ENCODE assay signal across 14 cellular contexts in genomic region chr12:553216-554000, GRCh38.
A peak's percentile ranks its signal among the peaks of the same experiment; 100 is the strongest.
DNase-seq lines count a peak whose midpoint lies in the region; ATAC-seq and TF ChIP-seq lines count a peak whose summit lies in the region.
"Had no signal": no experiment of that assay in that cellular context is flagged by ENCODE, and none has a peak within 500 bp of the region (broad histone marks: within the 10 kb centered on the region; RNA-seq: fewer than 3 reads in every experiment).

No MANE protein-coding gene starts in this region.

- H3K4me1 ChIP-seq in Caco-2: no peaks in the 10 kb centered on the region
- H3K4me1 ChIP-seq in naive thymus-derived CD4-positive, alpha-beta T cell (ENCODE audit: control insufficient read depth in 2 of 2, insufficient read depth in 2 of 2, low read length in 2 of 2): peaks cover 10 to 32% of the 10 kb centered on the region in 2 donors
- no peaks in the 10 kb centered on the region for H3K4me1 ChIP-seq in neuronal stem cell (ENCODE audit: control insufficient read depth in 2 of 2, insufficient read depth in 1 of 2, low read depth in 1 of 2, low read length in 2 of 2)

- no peak overlapping the region for H4K91ac ChIP-seq in neuronal stem cell (ENCODE audit: low read depth, low read length, poor library complexity)

- no peak overlapping the region for H2BK5ac ChIP-seq in neuronal stem cell (ENCODE audit: low read length)

- H3K4me1 Mint-ChIP-seq in Caco-2 (ENCODE audit: low read depth, unreplicated experiment): peaks cover 18% of the 10 kb centered on the region
- peaks cover 70% of the 10 kb centered on the region for H3K4me1 Mint-ChIP-seq in activated T-helper 1 cell treated with anti-CD3 and anti-CD28 coated beads, Interleukin-12 subunit alpha, Interleukin-12 subunit beta, Interleukin-2, Interleukin-4 antibody, amounts not matched to agents 30 ng/mL and 10 ng/mL and 1 ng/mL, durations not matched to agents 14 hours and 24 hours and 36 hours (ENCODE audit: low read depth)
- peaks cover 40 to 75% (median 58%) of the 10 kb centered on the region in 7 donors for H3K4me1 Mint-ChIP-seq in naive thymus-derived CD4-positive, alpha-beta T cell
- H3K4me1 Mint-ChIP-seq: GM23338 had no signal

- no peaks in the 10 kb centered on the region for H3K9me3 ChIP-seq in Caco-2
- H3K9me3 ChIP-seq in naive thymus-derived CD4-positive, alpha-beta T cell (ENCODE audit: control insufficient read depth in 2 of 3, low read length in 3 of 3): no peaks in the 10 kb centered on the region
- no peaks in the 10 kb centered on the region for H3K9me3 ChIP-seq in neuronal stem cell (replicated peaks in 1 of 2; ENCODE audit: control insufficient read depth in 2 of 2, insufficient read depth in 1 of 2, low read depth in 1 of 2, low read length in 2 of 2)
- H3K9me3 ChIP-seq: MG63 had no signal

- TSS peak; percentile 26 for BruUV-seq in Caco-2 (replicated peaks; lab: Mats Ljungman, UMichigan)

- WGBS in neuronal stem cell (ENCODE audit: extremely low coverage in 2 of 2, insufficient read length in 2 of 2, insufficient replicate concordance in 1 of 2), 2 donors: 88% methylated on average over 2 of the region's 23 CpGs; no CpG with 5 or more reads in 1 of the 2 donors

- POLR2A ChIA-PET in Caco-2 (lab: Charles Lee): no interaction called here
- POLR2A ChIA-PET in naive thymus-derived CD4-positive, alpha-beta T cell (lab: Charles Lee): no interaction called here

- H3K14ac ChIP-seq in neuronal stem cell (ENCODE audit: low read length): no peak overlapping the region

- CTCF ChIA-PET in Caco-2 (lab: Charles Lee): interaction anchor here (0.7 kb wide), 1 partner anchor 89 kb away, joined by 3 read pairs; no protein-coding TSS in a partner anchor
- CTCF ChIA-PET in naive thymus-derived CD4-positive, alpha-beta T cell (lab: Charles Lee): interaction anchor here (1.0 to 1.3 kb wide), 2 partner anchors 16 to 112 kb away, joined by 3 to 6 read pairs; no protein-coding TSS in a partner anchor

- no peak overlapping the region for H3K27ac ChIP-seq in naive thymus-derived CD4-positive, alpha-beta T cell (ENCODE audit: low read depth, low read length)
- H3K27ac ChIP-seq in coronary artery (no peak overlapping the region), neuronal stem cell (replicated peaks; ENCODE audit: low read length) (no peak overlapping the region)

- no peak overlapping the region for H3K23ac ChIP-seq in neuronal stem cell (ENCODE audit: low read depth, low read length, poor library complexity)

- intact Hi-C loops in Caco-2 (cut with micrococcal nuclease; ENCODE audit: unreplicated experiment): no loop called here
- intact Hi-C loops in activated T-helper 1 cell treated with anti-CD3 and anti-CD28 coated beads, Interleukin-12 subunit alpha, Interleukin-12 subunit beta, Interleukin-2, Interleukin-4 antibody, amounts not matched to agents 30 ng/mL and 10 ng/mL and 1 ng/mL, durations not matched to agents 14 hours and 24 hours and 36 hours (cut with micrococcal nuclease): loop anchor here (1.0 to 5.0 kb wide), 2 partner anchors 396 to 1449 kb away; partner anchors contain the start of genes DCP1B and RAD52
- intact Hi-C loops in naive thymus-derived CD4-positive, alpha-beta T cell (cut with micrococcal nuclease): no loop called here

- peaks cover 61% of the 10 kb centered on the region for H3K36me3 Mint-ChIP-seq in Caco-2 (ENCODE audit: insufficient read depth, unreplicated experiment)
- H3K36me3 Mint-ChIP-seq in activated T-helper 1 cell treated with anti-CD3 and anti-CD28 coated beads, Interleukin-12 subunit alpha, Interleukin-12 subunit beta, Interleukin-2, Interleukin-4 antibody, amounts not matched to agents 30 ng/mL and 10 ng/mL and 1 ng/mL, durations not matched to agents 14 hours and 24 hours and 36 hours (ENCODE audit: low read depth): peaks cover 21% of the 10 kb centered on the region
- peaks cover 0 to 19% (median 0%) of the 10 kb centered on the region in 5 donors for H3K36me3 Mint-ChIP-seq in naive thymus-derived CD4-positive, alpha-beta T cell

- no peaks in the 10 kb centered on the region for H3K36me3 ChIP-seq in Caco-2 (ENCODE audit: control insufficient read depth, insufficient read depth, low read length)
- no peaks in the 10 kb centered on the region for H3K36me3 ChIP-seq in naive thymus-derived CD4-positive, alpha-beta T cell (ENCODE audit: control insufficient read depth in 2 of 3, insufficient read depth in 3 of 3, low read length in 3 of 3)
- H3K36me3 ChIP-seq in neuronal stem cell (replicated peaks in 1 of 2; ENCODE audit: control insufficient read depth in 2 of 2, insufficient read depth in 2 of 2, low read length in 2 of 2): peaks cover 0 to 30% of the 10 kb centered on the region in 2 donors
- H3K36me3 ChIP-seq: MG63 had no signal

- no peak overlapping the region for H3K4ac ChIP-seq in neuronal stem cell (ENCODE audit: low read length)

- H3K27ac Mint-ChIP-seq in Caco-2 (ENCODE audit: unreplicated experiment): peak overlapping the region; percentile 18
- peak overlapping the region; percentile 93 for H3K27ac Mint-ChIP-seq in activated T-helper 1 cell treated with anti-CD3 and anti-CD28 coated beads, Interleukin-12 subunit alpha, Interleukin-12 subunit beta, Interleukin-2, Interleukin-4 antibody, amounts not matched to agents 30 ng/mL and 10 ng/mL and 1 ng/mL, durations not matched to agents 14 hours and 24 hours and 36 hours
- H3K27ac Mint-ChIP-seq in naive thymus-derived CD4-positive, alpha-beta T cell: peak overlapping the region; percentile 17 to 95 (median 86)
- H3K27ac Mint-ChIP-seq: GM23338 had no signal

- H3K4me3 Mint-ChIP-seq in Caco-2 (ENCODE audit: unreplicated experiment): no peak overlapping the region
- peak overlapping the region; percentile 92 for H3K4me3 Mint-ChIP-seq in activated T-helper 1 cell treated with anti-CD3 and anti-CD28 coated beads, Interleukin-12 subunit alpha, Interleukin-12 subunit beta, Interleukin-2, Interleukin-4 antibody, amounts not matched to agents 30 ng/mL and 10 ng/mL and 1 ng/mL, durations not matched to agents 14 hours and 24 hours and 36 hours
- H3K4me3 Mint-ChIP-seq in naive thymus-derived CD4-positive, alpha-beta T cell: peak overlapping the region; percentile 29 to 96 (median 78)
- H3K4me3 Mint-ChIP-seq: GM23338 had no signal

- H3K4me2 ChIP-seq in neuronal stem cell (ENCODE audit: insufficient read depth, low read length, poor library complexity, severe bottlenecking): no peak overlapping the region
- H3K4me2 ChIP-seq: GM23338 had no signal

- no peak overlapping the region for H2BK120ac ChIP-seq in neuronal stem cell (ENCODE audit: low read depth, low read length)

- TF ChIP-seq CTCF in Caco-2 (IDR thresholded peaks at IDR 0.05; ENCODE audit: insufficient read depth in 1 of 2, low read depth in 1 of 2, low read length in 1 of 2, severe bottlenecking in 1 of 2, unreplicated experiment in 1 of 2) (no peak), coronary artery (IDR thresholded peaks at IDR 0.05) (no peak)

- no peak overlapping the region for H2BK15ac ChIP-seq in neuronal stem cell (ENCODE audit: low read length)

- H3K4me3 ChIP-seq in Caco-2 (ENCODE audit: low read depth, low read length) (no peak overlapping the region), coronary artery (no peak overlapping the region), neuronal stem cell (ENCODE audit: low read length in 2 of 2) (no peak overlapping the region)
- peak overlapping the region; percentile 34 for H3K4me3 ChIP-seq in naive thymus-derived CD4-positive, alpha-beta T cell (ENCODE audit: low read length)
- H3K4me3 ChIP-seq: GM23338, MG63 had no signal

- H2BK12ac ChIP-seq in neuronal stem cell (ENCODE audit: low read length): no peak overlapping the region

- H3K9ac ChIP-seq in neuronal stem cell (ENCODE audit: low read depth, low read length, poor library complexity): no peak overlapping the region

- H3K27me3 ChIP-seq in Caco-2 (replicated peaks; ENCODE audit: control insufficient read depth, insufficient read depth, low read length) (no peaks in the 10 kb centered on the region), neuronal stem cell (ENCODE audit: control insufficient read depth in 3 of 3, insufficient read depth in 3 of 3, low read depth in 1 of 3, low read length in 3 of 3) (no peaks in the 10 kb centered on the region)
- H3K27me3 ChIP-seq in naive thymus-derived CD4-positive, alpha-beta T cell (ENCODE audit: control insufficient read depth in 2 of 2, insufficient read depth in 2 of 2, low read length in 2 of 2): no peaks in the 10 kb centered on the region

- no peak overlapping the region for H2AFZ ChIP-seq in neuronal stem cell (ENCODE audit: low read length)
- H2AFZ ChIP-seq: GM23338 had no signal

- peaks cover 2% of the 10 kb centered on the region for H3K79me1 ChIP-seq in neuronal stem cell (ENCODE audit: low read depth, low read length)

- H4K8ac ChIP-seq in neuronal stem cell (ENCODE audit: low read depth, low read length): no peak overlapping the region

- H3K27me3 Mint-ChIP-seq in Caco-2 (ENCODE audit: insufficient read depth, unreplicated experiment): no peaks in the 10 kb centered on the region
- H3K27me3 Mint-ChIP-seq in activated T-helper 1 cell treated with anti-CD3 and anti-CD28 coated beads, Interleukin-12 subunit alpha, Interleukin-12 subunit beta, Interleukin-2, Interleukin-4 antibody, amounts not matched to agents 30 ng/mL and 10 ng/mL and 1 ng/mL, durations not matched to agents 14 hours and 24 hours and 36 hours (ENCODE audit: insufficient read depth): peaks cover 4% of the 10 kb centered on the region
- no peaks in the 10 kb centered on the region for H3K27me3 Mint-ChIP-seq in naive thymus-derived CD4-positive, alpha-beta T cell

- ATAC-seq in HG02642 (IDR thresholded peaks at IDR 0.05; ENCODE audit: poor library complexity, unreplicated experiment) (peak; percentile 59), GM18873 (IDR thresholded peaks at IDR 0.05; ENCODE audit: low FRiP score, unreplicated experiment) (no peak)
- peak; percentile 71 for ATAC-seq in naive thymus-derived CD4-positive, alpha-beta T cell
- ATAC-seq: GM23338 had no signal

- H3K9me3 Mint-ChIP-seq in Caco-2 (ENCODE audit: unreplicated experiment): no peaks in the 10 kb centered on the region
- H3K9me3 Mint-ChIP-seq in activated T-helper 1 cell treated with anti-CD3 and anti-CD28 coated beads, Interleukin-12 subunit alpha, Interleukin-12 subunit beta, Interleukin-2, Interleukin-4 antibody, amounts not matched to agents 30 ng/mL and 10 ng/mL and 1 ng/mL, durations not matched to agents 14 hours and 24 hours and 36 hours: no peaks in the 10 kb centered on the region
- no peaks in the 10 kb centered on the region for H3K9me3 Mint-ChIP-seq in naive thymus-derived CD4-positive, alpha-beta T cell
- H3K9me3 Mint-ChIP-seq: GM23338 had no signal

- DNase-seq in Caco-2 (no peak), HPDE6-E6E7 (ENCODE audit: extremely low spot score) (no peak), coronary artery (ENCODE audit: low spot score) (no peak), neuronal stem cell (ENCODE audit: low spot score) (no peak)
- peak; percentile 70 for DNase-seq in activated T-helper 1 cell treated with anti-CD3 and anti-CD28 coated beads, Interleukin-12 subunit alpha, Interleukin-12 subunit beta, Interleukin-2, Interleukin-4 antibody, amounts not matched to agents 30 ng/mL and 10 ng/mL and 1 ng/mL, durations not matched to agents 14 hours and 24 hours and 36 hours (ENCODE audit: low spot score)
- DNase-seq in naive thymus-derived CD4-positive, alpha-beta T cell: peak in 7 of 9 donors; percentile 26 to 68 (median 58)
- DNase-seq: DND-41, hippocampal formation, MG63, midbrain, NCI-H526 had no signal

- H3K18ac ChIP-seq in neuronal stem cell (ENCODE audit: low read length): no peak overlapping the region

- H2AK5ac ChIP-seq in neuronal stem cell (ENCODE audit: low read depth, low read length): no peak overlapping the region

Comparison
In these comparisons a context has a peak if more than half of its experiments do, and no peak if none do; other contexts are left out.
1. DNase-seq: peak in activated T-helper 1 cell treated with anti-CD3 and anti-CD28 coated beads, Interleukin-12 subunit alpha, Interleukin-12 subunit beta, Interleukin-2, Interleukin-4 antibody, amounts not matched to agents 30 ng/mL and 10 ng/mL and 1 ng/mL, durations not matched to agents 14 hours and 24 hours and 36 hours (single experiment) and naive thymus-derived CD4-positive, alpha-beta T cell (7 of 9); none in Caco-2 (0 of 2), HPDE6-E6E7 (single experiment), coronary artery (single experiment) and neuronal stem cell (single experiment).
2. H3K27ac Mint-ChIP-seq: peak in every context shown above with its lines; median percentile 93 in activated T-helper 1 cell treated with anti-CD3 and anti-CD28 coated beads, Interleukin-12 subunit alpha, Interleukin-12 subunit beta, Interleukin-2, Interleukin-4 antibody, amounts not matched to agents 30 ng/mL and 10 ng/mL and 1 ng/mL, durations not matched to agents 14 hours and 24 hours and 36 hours; 86 in naive thymus-derived CD4-positive, alpha-beta T cell; 18 in Caco-2.